ENCODE assay signal across 13 cellular contexts in genomic region chr21:41751621-41752020, GRCh38. TPM values are rescaled to one million over a fixed set of nuclear protein-coding genes. Genes with fewer than 3 reads are reported as not detected.
A peak's percentile ranks its signal among the peaks of the same experiment; 100 is the strongest.
DNase-seq lines count a peak whose midpoint lies in the region; FAIRE-seq and TF ChIP-seq lines count a peak whose summit lies in the region.
"Had no signal": no experiment of that assay in that cellular context is flagged by ENCODE, and none has a peak within 500 bp of the region (broad histone marks: within the 10 kb centered on the region; RNA-seq: fewer than 3 reads in every experiment).

No MANE protein-coding gene starts in this region.

- no peak overlapping the region for H2AFZ ChIP-seq in H1 (ENCODE audit: low read length)
- no peak overlapping the region for H2AFZ ChIP-seq in parathyroid adenoma

- H3K27ac ChIP-seq in H1 (ENCODE audit: low read depth, low read length) (no peak overlapping the region), parathyroid adenoma (no peak overlapping the region)
- H3K27ac ChIP-seq: transverse colon had no signal

- H3K79me2 ChIP-seq in H1 (ENCODE audit: control insufficient read depth in 1 of 2, insufficient read depth in 2 of 2, low read length in 2 of 2) (no peaks in the 10 kb centered on the region), parathyroid adenoma (no peaks in the 10 kb centered on the region)

- no peak overlapping the region for H2BK5ac ChIP-seq in H1 (ENCODE audit: low read depth, low read length)

- FAIRE-seq in H1 (lab: Jason Lieb, UNC), result no peak
- FAIRE-seq: GM12878 had no signal

- WGBS in H1 (ENCODE audit: extremely low coverage in 1 of 2, insufficient coverage in 1 of 2, insufficient read length in 1 of 2, insufficient replicate concordance in 2 of 2, low coverage in 1 of 2, low lambda C conversion rate in 2 of 2, missing lambda C conversion rate in 1 of 2), 2 experiments, result 79% methylated on average over 11 of the region's 11 CpGs; no CpG with 5 or more reads in 1 of the 2 experiments

- no peak overlapping the region for H2BK120ac ChIP-seq in H1 (replicated peaks; ENCODE audit: low read depth, low read length)

- H3K9me3 ChIP-seq in H1 (ENCODE audit: insufficient read depth in 2 of 2, low read depth in 1 of 2, low read length in 1 of 2) (no peaks in the 10 kb centered on the region), parathyroid adenoma (ENCODE audit: control insufficient read depth, low read length) (no peaks in the 10 kb centered on the region)
- H3K9me3 ChIP-seq: transverse colon had no signal

- no peaks in the 10 kb centered on the region for H3K23me2 ChIP-seq in H1 (ENCODE audit: low read depth, low read length)

- H3K27me3 ChIP-seq in H1 (replicated peaks in 1 of 4; ENCODE audit: control insufficient read depth in 3 of 4, extremely low read depth in 1 of 4, insufficient read depth in 3 of 4, low read length in 3 of 4) (no peaks in the 10 kb centered on the region; a peak in 2 of 7 replicates), parathyroid adenoma (ENCODE audit: control insufficient read depth, insufficient read depth, low read length) (no peaks in the 10 kb centered on the region)
- H3K27me3 ChIP-seq: transverse colon had no signal

- CTCF ChIA-PET in H1 (lab: Charles Lee; ENCODE audit: partially characterized antibody), result interaction anchor here (0.6 to 13.4 kb wide), 9 partner anchors 7 to 330 kb away, joined by 3 to 118 read pairs (median 6); no protein-coding TSS in a partner anchor

- TF ChIP-seq POLR2A in H1 (IDR thresholded peaks at IDR 0.05; ENCODE audit: control extremely low read depth in 1 of 2, low read depth in 2 of 2, low read length in 2 of 2), result no peak

- H3K4me2 ChIP-seq in H1 (ENCODE audit: insufficient read depth in 1 of 2, low read depth in 2 of 2, low read length in 2 of 2) (no peak overlapping the region), parathyroid adenoma (ENCODE audit: low read length) (peak overlapping the region; percentile 27)

- peaks cover 9 to 36% (median 22%) of the 10 kb centered on the region in 4 experiments for H3K4me1 ChIP-seq in H1 (replicated peaks in 1 of 4; ENCODE audit: control insufficient read depth in 3 of 4, insufficient read depth in 4 of 4, low read length in 3 of 4)
- no peaks in the 10 kb centered on the region for H3K4me1 ChIP-seq in parathyroid adenoma

- DNase-seq in DMS153 (lab: John Stamatoyannopoulos, UW), result peak; percentile 30
- peak; percentile 83 for DNase-seq in NCI-H1105 treated with DMSO at 0.1 percent for 48 hours (lab: John Stamatoyannopoulos, UW)
- no peak for DNase-seq in H1 (ENCODE audit: low read depth in 1 of 2, low spot score in 2 of 2)
- DNase-seq in NCI-H1930 (lab: John Stamatoyannopoulos, UW), result no peak
- DNase-seq in hepatic stellate cell (ENCODE audit: low spot score), result no peak
- DNase-seq in NCI-H1092 (lab: John Stamatoyannopoulos, UW), result no peak
- DNase-seq in iPS-NIHi7 (ENCODE audit: extremely low spot score), result no peak
- DNase-seq: activated CD8-positive, alpha-beta T cell treated with anti-CD3 and anti-CD28 coated beads for 36 hours; NCI-H2227 treated with DMSO at 0.1 percent for 48 hours; stimulated activated CD4-positive, alpha-beta T cell treated with anti-CD3 and anti-CD28 coated beads, Interleukin-4, amount 100 ng/mL, for 24 hours; transverse colon had no signal

- 0 out of 2 replicates have a peak overlapping the region, but pooled peaks have one; percentile 21 for H3K18ac ChIP-seq in H1 (ENCODE audit: extremely low read depth, low read length)

- POLR2A ChIA-PET in H1 (lab: Charles Lee; ENCODE audit: partially characterized antibody), result interaction anchor here (4.2 kb wide), 1 partner anchor 11 kb away, joined by 23 read pairs; no protein-coding TSS in a partner anchor

- H3K9ac ChIP-seq in H1 (replicated peaks in 1 of 4; ENCODE audit: extremely low read depth in 1 of 4, low read depth in 3 of 4, low read length in 3 of 4), result no peak overlapping the region
- H3K9ac ChIP-seq in parathyroid adenoma, result no peak overlapping the region

- no peak overlapping the region for H4K8ac ChIP-seq in H1 (ENCODE audit: extremely low read depth, insufficient read depth, low read length)

- H3K79me1 ChIP-seq in H1 (ENCODE audit: low read depth, low read length), result peaks cover 2% of the 10 kb centered on the region; the same call in 1 of the 2 replicates

- no peak overlapping the region for H3K14ac ChIP-seq in H1 (ENCODE audit: insufficient read length)

- H2BK15ac ChIP-seq in H1 (ENCODE audit: low read length), result no peak overlapping the region

- no peak overlapping the region for H2AK5ac ChIP-seq in H1 (ENCODE audit: low read depth, low read length)

- H3K23ac ChIP-seq in H1 (ENCODE audit: insufficient read length), result no peak overlapping the region

- H3K56ac ChIP-seq in H1 (replicated peaks; ENCODE audit: insufficient read length, low read depth, low read length), result no peak overlapping the region

- no peak for TF ChIP-seq CTCF in H1 (IDR thresholded peaks at IDR 0.05; ENCODE audit: control extremely low read depth in 1 of 3, insufficient read depth in 1 of 3, low read depth in 1 of 3, low read length in 3 of 3)
- no peak for TF ChIP-seq CTCF in parathyroid adenoma (IDR thresholded peaks at IDR 0.05)

- no peak overlapping the region for H3K4ac ChIP-seq in H1 (replicated peaks; ENCODE audit: insufficient read length, low read depth, low read length)

- TF ChIP-seq RAD21 in H1 (IDR thresholded peaks at IDR 0.05 in 1 of 2, conservative IDR thresholded peaks at IDR 0.05 in 1 of 2; ENCODE audit: low read depth in 2 of 2, low read length in 2 of 2), result no peak

- H4K91ac ChIP-seq in H1 (replicated peaks; ENCODE audit: insufficient read length, low read length), result no peak overlapping the region

- H3K4me3 ChIP-seq in H1 (ENCODE audit: extremely low read depth in 1 of 4, insufficient read depth in 2 of 4, low read depth in 3 of 4, low read length in 4 of 4) (no peak overlapping the region), parathyroid adenoma (ENCODE audit: low read depth, low read length) (no peak overlapping the region)
- H3K4me3 ChIP-seq: GM12878, transverse colon had no signal

- H4K5ac ChIP-seq in H1 (ENCODE audit: insufficient read length, low read depth, low read length), result no peak overlapping the region

- H4K20me1 ChIP-seq in H1 (replicated peaks in 1 of 2; ENCODE audit: control insufficient read depth in 1 of 2, insufficient read depth in 2 of 2, low read length in 2 of 2), result peaks cover 4 to 17% of the 10 kb centered on the region in 2 experiments

- peaks cover 0 to 3% (median 1%) of the 10 kb centered on the region in 4 experiments; a peak in 3 of 8 replicates for H3K36me3 ChIP-seq in H1 (ENCODE audit: control insufficient read depth in 2 of 4, insufficient read depth in 4 of 4, low read length in 3 of 4)
- H3K36me3 ChIP-seq in parathyroid adenoma (ENCODE audit: control insufficient read depth, insufficient read depth, low read length), result no peaks in the 10 kb centered on the region
- H3K36me3 ChIP-seq: transverse colon had no signal

- no peak overlapping the region for H2BK12ac ChIP-seq in H1 (ENCODE audit: low read depth, low read length)

- no peak overlapping the region for H2BK20ac ChIP-seq in H1 (ENCODE audit: low read length)

- no peak for TF ChIP-seq EP300 in H1 (IDR thresholded peaks at IDR 0.05; ENCODE audit: borderline replicate concordance in 1 of 2, low read depth in 2 of 2, low read length in 2 of 2)

TF ChIP-seq in H1, 55 proteins besides CTCF, POLR2A, EP300 and RAD21 (continues in another document):
- TF ChIP-seq SP2 (IDR thresholded peaks at IDR 0.05; ENCODE audit: low read length), result no peak

RNA-seq across cellular contexts. Expression of gene RIPK4, which starts 15.2 kb away (rescaled TPM):
- 4.5 and 5.6 TPM in 2 replicates for total RNA-seq in H1 (2021; fragmentation: NEBNext Ultra II Directional; extraction: Animal tissue kit (Norgen Biotek cat#: 25700))
- 2.7 and 4.5 TPM in 2 replicates for polyA plus RNA-seq in H1 (2011; rRNA removed)
- 2.8 TPM for polyA plus RNA-seq in H1 (2011; cell fraction: cytosol; rRNA removed)
- 4.9 TPM for polyA plus RNA-seq in H1 (2011; cell fraction: nucleus; rRNA removed)
- polyA plus RNA-seq in H1 (2012, experiment 1 of 2), result 2.6 to 5.4 TPM (median 5.1 TPM) in 4 replicates
- polyA plus RNA-seq in H1 (2012, experiment 2 of 2), result 4.1 TPM
- 1.8 TPM for polyA plus RNA-seq in H1 (2013, experiment 1 of 2)
- polyA plus RNA-seq in H1 (2013, experiment 2 of 2), result 1.7 TPM
- polyA minus RNA-seq in H1 (2011; rRNA and poly(A)+ RNA removed), result 2.7 and 3.5 TPM in 2 replicates
- 3.4 TPM for polyA minus RNA-seq in H1 (2011; cell fraction: cytosol; rRNA and poly(A)+ RNA removed)
- 3.7 TPM for polyA minus RNA-seq in H1 (2011; cell fraction: nucleus; rRNA and poly(A)+ RNA removed)
- polyA plus RNA-seq: GM12878 had no signal

Comparison
In these comparisons a context has a peak if more than half of its experiments do, and no peak if none do; other contexts are left out.
1. DNase-seq: peak in DMS153 (single experiment) and NCI-H1105 treated with DMSO at 0.1 percent for 48 hours (single experiment); none in H1 (0 of 2), NCI-H1930 (0 of 2), hepatic stellate cell (single experiment), NCI-H1092 (single experiment) and iPS-NIHi7 (single experiment).